ENCODE assay signal across 10 cellular contexts in genomic region chrX:51292421-51292820, GRCh38.
"Had no signal": no experiment of that assay in that cellular context is flagged by ENCODE, and none has a peak within 500 bp of the region (broad histone marks: within the 10 kb centered on the region; RNA-seq: fewer than 3 reads in every experiment).

No MANE protein-coding gene starts in this region.

- FAIRE-seq: H1, H54 had no signal

- H3K9me3 ChIP-seq: HAP-1 had no signal

- DNase-seq: GM23248, GOT3, H7, H9, HCEC 1CT, HFFc6 had no signal

- H3K36me3 ChIP-seq: HAP-1 had no signal

- H3K27ac Mint-ChIP-seq: GM23338, H9, HFFc6 had no signal

- H3K4me3 ChIP-seq: GM23248, GM23338, HAP-1 had no signal

- H3K27ac ChIP-seq: GM23248 had no signal

- H3K9me3 Mint-ChIP-seq: GM23338 had no signal

- H3K4me1 ChIP-seq: HAP-1 had no signal

- H3K4me3 Mint-ChIP-seq: GM23338, H9, HFFc6 had no signal
